ENCODE assay signal across 1 cellular context in genomic region chr19:49637865-49638350, GRCh38.
TF ChIP-seq lines count a peak whose summit lies in the region.

No MANE protein-coding gene starts in this region.

TF ChIP-seq in HCT116, 20 proteins besides CTCF, POLR2A, EP300 and RAD21:
- TF ChIP-seq, protein P1, sequence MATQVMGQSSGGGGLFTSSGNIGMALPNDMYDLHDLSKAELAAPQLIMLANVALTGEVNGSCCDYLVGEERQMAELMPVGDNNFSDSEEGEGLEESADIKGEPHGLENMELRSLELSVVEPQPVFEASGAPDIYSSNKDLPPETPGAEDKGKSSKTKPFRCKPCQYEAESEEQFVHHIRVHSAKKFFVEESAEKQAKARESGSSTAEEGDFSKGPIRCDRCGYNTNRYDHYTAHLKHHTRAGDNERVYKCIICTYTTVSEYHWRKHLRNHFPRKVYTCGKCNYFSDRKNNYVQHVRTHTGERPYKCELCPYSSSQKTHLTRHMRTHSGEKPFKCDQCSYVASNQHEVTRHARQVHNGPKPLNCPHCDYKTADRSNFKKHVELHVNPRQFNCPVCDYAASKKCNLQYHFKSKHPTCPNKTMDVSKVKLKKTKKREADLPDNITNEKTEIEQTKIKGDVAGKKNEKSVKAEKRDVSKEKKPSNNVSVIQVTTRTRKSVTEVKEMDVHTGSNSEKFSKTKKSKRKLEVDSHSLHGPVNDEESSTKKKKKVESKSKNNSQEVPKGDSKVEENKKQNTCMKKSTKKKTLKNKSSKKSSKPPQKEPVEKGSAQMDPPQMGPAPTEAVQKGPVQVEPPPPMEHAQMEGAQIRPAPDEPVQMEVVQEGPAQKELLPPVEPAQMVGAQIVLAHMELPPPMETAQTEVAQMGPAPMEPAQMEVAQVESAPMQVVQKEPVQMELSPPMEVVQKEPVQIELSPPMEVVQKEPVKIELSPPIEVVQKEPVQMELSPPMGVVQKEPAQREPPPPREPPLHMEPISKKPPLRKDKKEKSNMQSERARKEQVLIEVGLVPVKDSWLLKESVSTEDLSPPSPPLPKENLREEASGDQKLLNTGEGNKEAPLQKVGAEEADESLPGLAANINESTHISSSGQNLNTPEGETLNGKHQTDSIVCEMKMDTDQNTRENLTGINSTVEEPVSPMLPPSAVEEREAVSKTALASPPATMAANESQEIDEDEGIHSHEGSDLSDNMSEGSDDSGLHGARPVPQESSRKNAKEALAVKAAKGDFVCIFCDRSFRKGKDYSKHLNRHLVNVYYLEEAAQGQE (IDR thresholded peaks at IDR 0.05; ENCODE audit: low read depth), result no peak
- TF ChIP-seq POLR2AphosphoS5 (IDR thresholded peaks at IDR 0.05; ENCODE audit: low read depth, low read length), result peak; percentile 44; the same call in 1 of the 2 replicates
- no peak for TF ChIP-seq ZFX (IDR thresholded peaks at IDR 0.05)
- TF ChIP-seq SRF (IDR thresholded peaks at IDR 0.05; ENCODE audit: low read depth), result no peak
- TF ChIP-seq EZH2phosphoT487 (IDR thresholded peaks at IDR 0.05; ENCODE audit: borderline replicate concordance), result no peak
- peak; percentile 47; the same call in 1 of the 2 replicates for TF ChIP-seq SP1 (IDR thresholded peaks at IDR 0.05; ENCODE audit: low read depth)
- TF ChIP-seq EGR1 (IDR thresholded peaks at IDR 0.05; ENCODE audit: low read depth), result peak; percentile 69; the same call in 1 of the 2 replicates
- TF ChIP-seq TCF7L2 (IDR thresholded peaks at IDR 0.05; ENCODE audit: borderline replicate concordance, extremely low read depth, insufficient read depth, insufficient read length), result no peak
